In the genomic region with DNA sequence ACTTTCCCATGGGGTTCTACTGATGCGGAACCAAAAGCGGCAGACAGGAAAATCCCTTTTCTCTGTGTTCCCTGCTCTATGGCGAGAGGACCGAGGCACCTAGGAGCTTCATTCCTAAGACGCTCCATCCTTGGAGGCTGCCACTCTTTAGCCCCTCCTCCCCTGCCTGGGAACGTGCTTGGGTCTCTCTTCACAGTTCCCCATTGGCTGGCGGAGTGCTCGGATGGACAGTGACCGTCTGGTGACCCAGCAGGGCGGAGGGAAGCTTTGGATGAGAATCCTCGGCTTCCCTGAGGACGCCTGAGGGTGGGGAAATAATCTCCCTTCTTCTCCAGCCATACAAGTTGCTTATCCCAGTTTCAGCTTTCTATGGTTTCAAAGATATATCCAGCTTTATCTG, we compare ENCODE assay signal across 1 cellular context.
TF ChIP-seq lines count a peak whose summit lies in the region.

No MANE protein-coding gene starts in this region.

TF ChIP-seq in GM23338, 12 proteins besides CTCF, POLR2A, EP300 and RAD21 (continued from another document):
- TF ChIP-seq, protein P1, sequence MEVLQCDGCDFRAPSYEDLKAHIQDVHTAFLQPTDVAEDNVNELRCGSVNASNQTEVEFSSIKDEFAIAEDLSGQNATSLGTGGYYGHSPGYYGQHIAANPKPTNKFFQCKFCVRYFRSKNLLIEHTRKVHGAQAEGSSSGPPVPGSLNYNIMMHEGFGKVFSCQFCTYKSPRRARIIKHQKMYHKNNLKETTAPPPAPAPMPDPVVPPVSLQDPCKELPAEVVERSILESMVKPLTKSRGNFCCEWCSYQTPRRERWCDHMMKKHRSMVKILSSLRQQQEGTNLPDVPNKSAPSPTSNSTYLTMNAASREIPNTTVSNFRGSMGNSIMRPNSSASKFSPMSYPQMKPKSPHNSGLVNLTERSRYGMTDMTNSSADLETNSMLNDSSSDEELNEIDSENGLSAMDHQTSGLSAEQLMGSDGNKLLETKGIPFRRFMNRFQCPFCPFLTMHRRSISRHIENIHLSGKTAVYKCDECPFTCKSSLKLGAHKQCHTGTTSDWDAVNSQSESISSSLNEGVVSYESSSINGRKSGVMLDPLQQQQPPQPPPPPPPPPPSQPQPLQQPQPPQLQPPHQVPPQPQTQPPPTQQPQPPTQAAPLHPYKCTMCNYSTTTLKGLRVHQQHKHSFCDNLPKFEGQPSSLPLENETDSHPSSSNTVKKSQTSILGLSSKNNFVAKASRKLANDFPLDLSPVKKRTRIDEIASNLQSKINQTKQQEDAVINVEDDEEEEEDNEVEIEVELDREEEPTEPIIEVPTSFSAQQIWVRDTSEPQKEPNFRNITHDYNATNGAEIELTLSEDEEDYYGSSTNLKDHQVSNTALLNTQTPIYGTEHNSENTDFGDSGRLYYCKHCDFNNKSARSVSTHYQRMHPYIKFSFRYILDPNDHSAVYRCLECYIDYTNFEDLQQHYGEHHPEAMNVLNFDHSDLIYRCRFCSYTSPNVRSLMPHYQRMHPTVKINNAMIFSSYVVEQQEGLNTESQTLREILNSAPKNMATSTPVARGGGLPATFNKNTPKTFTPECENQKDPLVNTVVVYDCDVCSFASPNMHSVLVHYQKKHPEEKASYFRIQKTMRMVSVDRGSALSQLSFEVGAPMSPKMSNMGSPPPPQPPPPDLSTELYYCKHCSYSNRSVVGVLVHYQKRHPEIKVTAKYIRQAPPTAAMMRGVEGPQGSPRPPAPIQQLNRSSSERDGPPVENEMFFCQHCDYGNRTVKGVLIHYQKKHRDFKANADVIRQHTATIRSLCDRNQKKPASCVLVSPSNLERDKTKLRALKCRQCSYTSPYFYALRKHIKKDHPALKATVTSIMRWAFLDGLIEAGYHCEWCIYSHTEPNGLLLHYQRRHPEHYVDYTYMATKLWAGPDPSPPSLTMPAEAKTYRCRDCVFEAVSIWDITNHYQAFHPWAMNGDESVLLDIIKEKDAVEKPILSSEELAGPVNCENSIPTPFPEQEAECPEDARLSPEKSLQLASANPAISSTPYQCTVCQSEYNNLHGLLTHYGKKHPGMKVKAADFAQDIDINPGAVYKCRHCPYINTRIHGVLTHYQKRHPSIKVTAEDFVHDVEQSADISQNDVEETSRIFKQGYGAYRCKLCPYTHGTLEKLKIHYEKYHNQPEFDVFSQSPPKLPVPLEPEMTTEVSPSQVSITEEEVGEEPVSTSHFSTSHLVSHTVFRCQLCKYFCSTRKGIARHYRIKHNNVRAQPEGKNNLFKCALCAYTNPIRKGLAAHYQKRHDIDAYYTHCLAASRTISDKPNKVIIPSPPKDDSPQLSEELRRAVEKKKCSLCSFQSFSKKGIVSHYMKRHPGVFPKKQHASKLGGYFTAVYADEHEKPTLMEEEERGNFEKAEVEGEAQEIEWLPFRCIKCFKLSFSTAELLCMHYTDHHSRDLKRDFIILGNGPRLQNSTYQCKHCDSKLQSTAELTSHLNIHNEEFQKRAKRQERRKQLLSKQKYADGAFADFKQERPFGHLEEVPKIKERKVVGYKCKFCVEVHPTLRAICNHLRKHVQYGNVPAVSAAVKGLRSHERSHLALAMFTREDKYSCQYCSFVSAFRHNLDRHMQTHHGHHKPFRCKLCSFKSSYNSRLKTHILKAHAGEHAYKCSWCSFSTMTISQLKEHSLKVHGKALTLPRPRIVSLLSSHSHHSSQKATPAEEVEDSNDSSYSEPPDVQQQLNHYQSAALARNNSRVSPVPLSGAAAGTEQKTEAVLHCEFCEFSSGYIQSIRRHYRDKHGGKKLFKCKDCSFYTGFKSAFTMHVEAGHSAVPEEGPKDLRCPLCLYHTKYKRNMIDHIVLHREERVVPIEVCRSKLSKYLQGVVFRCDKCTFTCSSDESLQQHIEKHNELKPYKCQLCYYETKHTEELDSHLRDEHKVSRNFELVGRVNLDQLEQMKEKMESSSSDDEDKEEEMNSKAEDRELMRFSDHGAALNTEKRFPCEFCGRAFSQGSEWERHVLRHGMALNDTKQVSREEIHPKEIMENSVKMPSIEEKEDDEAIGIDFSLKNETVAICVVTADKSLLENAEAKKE (CRISPR knock-in tag; IDR thresholded peaks at IDR 0.05): no peak
- TF ChIP-seq ZNF114 (CRISPR knock-in tag; IDR thresholded peaks at IDR 0.05) (no peak), JUNB (IDR thresholded peaks at IDR 0.05; ENCODE audit: unreplicated experiment) (no peak), ZNF331 (CRISPR knock-in tag; IDR thresholded peaks at IDR 0.05; ENCODE audit: low read depth) (no peak), ETS1 (IDR thresholded peaks at IDR 0.05) (no peak)
